Comparison of ENCODE assay signal across 13 cellular contexts in the genomic region with DNA sequence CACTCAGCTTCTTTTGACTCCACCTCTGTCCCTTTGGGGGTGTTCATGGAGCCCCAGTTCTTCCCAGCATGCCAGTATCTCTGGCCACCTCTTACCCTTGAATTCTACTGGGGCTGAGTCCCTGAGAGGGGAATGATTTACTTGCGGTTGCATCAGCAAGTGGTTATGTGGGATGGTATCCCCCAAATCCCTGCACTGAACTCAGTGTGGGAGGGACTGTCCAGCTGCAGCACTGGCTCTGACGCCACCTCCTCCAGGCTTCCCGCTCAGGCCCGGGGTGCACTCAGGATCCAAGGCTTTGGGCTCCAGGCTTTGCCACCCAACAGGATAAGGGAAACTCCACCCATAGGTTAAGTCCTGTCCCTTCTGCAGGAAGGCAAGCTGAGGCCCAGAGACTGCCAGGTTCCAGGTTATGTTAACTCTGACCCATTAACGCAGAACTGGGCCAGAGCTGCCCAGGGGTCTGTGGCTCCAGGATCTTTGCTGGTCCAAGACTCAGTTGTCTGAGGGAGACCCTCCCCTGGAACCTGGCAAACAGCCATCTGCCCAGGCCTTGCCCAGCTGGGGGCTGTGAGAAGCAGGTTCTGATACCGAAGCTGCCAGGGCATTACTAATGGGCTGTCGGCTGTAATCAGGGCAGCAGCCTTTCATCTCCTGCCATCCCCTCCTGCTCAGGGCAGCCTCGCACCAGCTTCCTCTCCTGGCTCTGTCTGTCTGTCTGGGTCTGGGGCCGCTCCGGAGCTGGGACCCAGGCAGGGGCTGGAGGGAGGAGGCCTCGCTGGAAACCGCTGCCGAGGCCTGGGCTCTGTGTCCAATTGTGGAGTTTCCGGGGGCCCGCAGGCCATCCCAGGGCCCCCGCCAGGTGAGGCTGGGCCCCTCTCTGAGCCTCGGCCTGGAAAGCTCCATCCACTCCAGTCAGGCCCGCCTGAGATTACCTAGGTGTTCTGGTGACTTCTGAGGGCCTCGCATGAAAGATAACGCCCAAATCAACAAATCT. TPM values are rescaled to one million over a fixed set of nuclear protein-coding genes. Genes with fewer than 3 reads are reported as not detected.
DNase-seq lines count a peak whose midpoint lies in the region; ATAC-seq and TF ChIP-seq lines count a peak whose summit lies in the region.
"Had no signal": no experiment of that assay in that cellular context is flagged by ENCODE, and none has a peak within 500 bp of the region (broad histone marks: within the 10 kb centered on the region; RNA-seq: fewer than 3 reads in every experiment).

No MANE protein-coding gene starts in this region.

- no peaks in the 10 kb centered on the region for H3K36me3 ChIP-seq in endodermal cell (ENCODE audit: control insufficient read depth, insufficient read depth, low read length)
- H3K36me3 ChIP-seq in neural progenitor cell = no peaks in the 10 kb centered on the region

- no peaks in the 10 kb centered on the region for H3K4me1 Mint-ChIP-seq in stimulated activated naive CD8-positive, alpha-beta T cell treated with anti-CD3 and anti-CD28 coated beads, Interleukin-15, amount 100 ng/mL, for 72 hours
- H3K4me1 Mint-ChIP-seq in endodermal cell (peaks cover 6% of the 10 kb centered on the region), neural progenitor cell (peaks cover 30% of the 10 kb centered on the region)
- H3K4me1 Mint-ChIP-seq in activated naive CD8-positive, alpha-beta T cell treated with anti-CD3 and anti-CD28 coated beads, Interleukin-2, amount 50 U/mL, for 24 hours = peaks cover 1% of the 10 kb centered on the region

- H3K4me1 ChIP-seq in endodermal cell (ENCODE audit: control insufficient read depth, insufficient read depth, low read length) (peaks cover 6% of the 10 kb centered on the region), neural progenitor cell (peaks cover 22% of the 10 kb centered on the region)

- WGBS in endodermal cell (ENCODE audit: insufficient coverage in 1 of 2, insufficient read length in 1 of 2), 2 experiments = 91 to 96% methylated on average over 10 to 20 of the region's 20 CpGs

- H3K27ac ChIP-seq in endodermal cell (ENCODE audit: low read depth, low read length) (peak overlapping the region; percentile 78), neural progenitor cell (no peak overlapping the region)
- H3K27ac ChIP-seq: PC-9 had no signal

- no peak overlapping the region for H3K4me3 Mint-ChIP-seq in stimulated activated naive CD8-positive, alpha-beta T cell treated with anti-CD3 and anti-CD28 coated beads, Interleukin-15, amount 100 ng/mL, for 72 hours
- no peak overlapping the region for H3K4me3 Mint-ChIP-seq in endodermal cell
- no peak overlapping the region for H3K4me3 Mint-ChIP-seq in neural progenitor cell
- no peak overlapping the region for H3K4me3 Mint-ChIP-seq in activated naive CD8-positive, alpha-beta T cell treated with anti-CD3 and anti-CD28 coated beads, Interleukin-2, amount 50 U/mL, for 24 hours

- peak overlapping the region; percentile 37 to 63 for H3K27ac Mint-ChIP-seq in stimulated activated naive CD8-positive, alpha-beta T cell treated with anti-CD3 and anti-CD28 coated beads, Interleukin-15, amount 100 ng/mL, for 72 hours
- H3K27ac Mint-ChIP-seq in endodermal cell (no peak overlapping the region), neural progenitor cell (peak overlapping the region; percentile 98)
- H3K27ac Mint-ChIP-seq in activated naive CD8-positive, alpha-beta T cell treated with anti-CD3 and anti-CD28 coated beads, Interleukin-2, amount 50 U/mL, for 24 hours = no peak overlapping the region

- H3K4me2 ChIP-seq in neural progenitor cell = peak overlapping the region; percentile 14
- H3K4me2 ChIP-seq: PC-9 had no signal

- no peak for DNase-seq in stimulated activated naive CD8-positive, alpha-beta T cell treated with anti-CD3 and anti-CD28 coated beads, Interleukin-15, amount 100 ng/mL, for 72 hours
- no peak for DNase-seq in stimulated activated naive CD8-positive, alpha-beta T cell treated with anti-CD3 and anti-CD28 coated beads, Interleukin-15, Interleukin-2, amounts not matched to agents 100 U/mL and 50 U/mL, for 24 hours
- DNase-seq in endodermal cell = no peak
- DNase-seq in neural progenitor cell (ENCODE audit: low spot score) = no peak
- no peak for DNase-seq in NCI-H187 treated with DMSO at 0.1 percent for 48 hours (lab: John Stamatoyannopoulos, UW)
- DNase-seq in RPMI8226 = no peak
- DNase-seq in activated naive CD8-positive, alpha-beta T cell treated with anti-CD3 and anti-CD28 coated beads, Interleukin-2, amount 50 U/mL, for 24 hours = no peak
- DNase-seq: NCI-H1048, NCI-H146, NCI-H69, PC-9 had no signal

- H3K27me3 Mint-ChIP-seq in stimulated activated naive CD8-positive, alpha-beta T cell treated with anti-CD3 and anti-CD28 coated beads, Interleukin-15, amount 100 ng/mL, for 72 hours = no peaks in the 10 kb centered on the region
- H3K27me3 Mint-ChIP-seq in endodermal cell (ENCODE audit: insufficient read depth) = peaks cover 6% of the 10 kb centered on the region
- H3K27me3 Mint-ChIP-seq in neural progenitor cell (ENCODE audit: insufficient read depth, low read depth) = peaks cover 10% of the 10 kb centered on the region
- no peaks in the 10 kb centered on the region for H3K27me3 Mint-ChIP-seq in activated naive CD8-positive, alpha-beta T cell treated with anti-CD3 and anti-CD28 coated beads, Interleukin-2, amount 50 U/mL, for 24 hours

- H3K9me3 Mint-ChIP-seq in stimulated activated naive CD8-positive, alpha-beta T cell treated with anti-CD3 and anti-CD28 coated beads, Interleukin-15, amount 100 ng/mL, for 72 hours = no peaks in the 10 kb centered on the region
- H3K9me3 Mint-ChIP-seq in endodermal cell = no peaks in the 10 kb centered on the region
- no peaks in the 10 kb centered on the region for H3K9me3 Mint-ChIP-seq in neural progenitor cell
- no peaks in the 10 kb centered on the region for H3K9me3 Mint-ChIP-seq in activated naive CD8-positive, alpha-beta T cell treated with anti-CD3 and anti-CD28 coated beads, Interleukin-2, amount 50 U/mL, for 24 hours

- H3K9me3 ChIP-seq in endodermal cell (ENCODE audit: control insufficient read depth, low read length) = no peaks in the 10 kb centered on the region
- no peaks in the 10 kb centered on the region for H3K9me3 ChIP-seq in neural progenitor cell (ENCODE audit: low read depth)

- ATAC-seq in stimulated activated naive CD8-positive, alpha-beta T cell treated with anti-CD3 and anti-CD28 coated beads, Interleukin-15, amount 100 ng/mL, for 72 hours = no peak
- no peak for ATAC-seq in stimulated activated naive CD8-positive, alpha-beta T cell treated with anti-CD3 and anti-CD28 coated beads, Interleukin-15, Interleukin-2, amounts not matched to agents 100 U/mL and 50 U/mL, for 24 hours
- no peak for ATAC-seq in HG02970 (IDR thresholded peaks at IDR 0.05; ENCODE audit: low FRiP score, unreplicated experiment)
- no peak for ATAC-seq in activated naive CD8-positive, alpha-beta T cell treated with anti-CD3 and anti-CD28 coated beads, Interleukin-2, amount 50 U/mL, for 24 hours
- ATAC-seq: HCT116 had no signal

- H3K36me3 Mint-ChIP-seq in endodermal cell (ENCODE audit: low read depth) = no peaks in the 10 kb centered on the region
- no peaks in the 10 kb centered on the region for H3K36me3 Mint-ChIP-seq in neural progenitor cell
- no peaks in the 10 kb centered on the region for H3K36me3 Mint-ChIP-seq in activated naive CD8-positive, alpha-beta T cell treated with anti-CD3 and anti-CD28 coated beads, Interleukin-2, amount 50 U/mL, for 24 hours (ENCODE audit: low read depth)

- H3F3A ChIP-seq in neural progenitor cell (ENCODE audit: low read depth) = peaks cover 13% of the 10 kb centered on the region

- H3K27me3 ChIP-seq in endodermal cell (ENCODE audit: control insufficient read depth, insufficient read depth, low read length, poor library complexity, severe bottlenecking) (no peaks in the 10 kb centered on the region), neural progenitor cell (no peaks in the 10 kb centered on the region)

- H3K9ac ChIP-seq in endodermal cell (ENCODE audit: extremely low read depth, low read length, poor library complexity, severe bottlenecking) (no peak overlapping the region), neural progenitor cell (no peak overlapping the region)

- TF ChIP-seq CTCF in endodermal cell (conservative IDR thresholded peaks at IDR 0.05) (no peak), neural progenitor cell (IDR thresholded peaks at IDR 0.05) (no peak)

- no peaks in the 10 kb centered on the region for H3K79me2 ChIP-seq in neural progenitor cell (ENCODE audit: low read depth)

- H2AFZ ChIP-seq in neural progenitor cell (replicated peaks) = peak overlapping the region; percentile 74
- H2AFZ ChIP-seq: PC-9 had no signal

- no peaks in the 10 kb centered on the region for H4K20me1 ChIP-seq in neural progenitor cell (ENCODE audit: low read depth)

- H3K4me3 ChIP-seq in endodermal cell (ENCODE audit: low read length) (no peak overlapping the region), neural progenitor cell (no peak overlapping the region)
- H3K4me3 ChIP-seq: PC-9 had no signal

RNA-seq across cellular contexts. Expression of a gene that starts 21.4 kb away (rescaled TPM):
- total RNA-seq in endodermal cell = 100 to 1,000 TPM; 125 to 163 TPM
- 124 TPM for polyA plus RNA-seq in endodermal cell (2013, experiment 1 of 2)
- 114 TPM for polyA plus RNA-seq in endodermal cell (2013, experiment 2 of 2)
- 112 and 164 TPM in 2 replicates for total RNA-seq in neural progenitor cell (ENCODE audit: low replicate concordance)

Comparison
In these comparisons a context has a peak if more than half of its experiments do, and no peak if none do; other contexts are left out.
1. H3K27ac Mint-ChIP-seq: peak in stimulated activated naive CD8-positive, alpha-beta T cell treated with anti-CD3 and anti-CD28 coated beads, Interleukin-15, amount 100 ng/mL, for 72 hours (2 of 2) and neural progenitor cell (single experiment); none in endodermal cell (single experiment) and activated naive CD8-positive, alpha-beta T cell treated with anti-CD3 and anti-CD28 coated beads, Interleukin-2, amount 50 U/mL, for 24 hours (single experiment).